37 cellular contexts compared by ENCODE assay signal in the genomic region with DNA sequence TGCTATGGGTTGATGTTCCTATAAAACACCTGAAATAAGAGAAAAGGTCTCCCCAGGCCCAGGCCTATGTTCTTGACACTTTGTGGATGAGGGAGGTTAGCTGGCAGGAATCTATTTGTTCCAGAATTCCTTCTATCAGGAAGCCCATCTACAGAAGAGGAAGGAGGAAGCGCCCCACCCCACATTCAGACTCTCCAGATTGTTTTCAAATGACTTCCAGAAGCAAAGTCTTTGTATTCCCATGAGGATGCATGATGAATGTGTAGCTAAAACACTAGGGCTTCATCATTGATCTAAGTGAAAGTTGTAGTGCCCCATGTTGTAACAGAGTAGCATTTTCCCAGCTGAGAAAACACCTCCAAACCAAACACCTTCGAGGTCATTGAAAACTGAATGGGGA. TPM values are rescaled to one million over a fixed set of nuclear protein-coding genes. Genes with fewer than 3 reads are reported as not detected.
"Had no signal": no experiment of that assay in that cellular context is flagged by ENCODE, and none has a peak within 500 bp of the region (broad histone marks: within the 10 kb centered on the region; RNA-seq: fewer than 3 reads in every experiment).

No MANE protein-coding gene starts in this region.

- H3K27ac ChIP-seq: adrenal gland, body of pancreas, brain microvascular endothelial cell, breast epithelium, VCaP had no signal

- H3K9me3 ChIP-seq: adrenal gland, body of pancreas, breast epithelium had no signal

- ATAC-seq: activated CD8-positive, alpha-beta T cell treated with anti-CD3 and anti-CD28 coated beads for 36 hours; activated naive CD4-positive, alpha-beta T cell treated with anti-CD3 and anti-CD28 coated beads, Interleukin-2, amount 50 U/mL, for 72 hours; activated T-cell treated with anti-CD3 and anti-CD28 coated beads, Interleukin-2, amount 50 U/mL, for 4 hours; activated T-cell treated with anti-CD3 and anti-CD28 coated beads, Interleukin-2, amount 50 U/mL, for 72 hours; activated T-helper 17 cell treated with anti-CD3 and anti-CD28 coated beads, Interleukin-2, amount 50 U/mL, for 72 hours; body of pancreas had no signal

- H3K4me1 ChIP-seq: adrenal gland, breast epithelium had no signal

- FAIRE-seq: astrocyte, TTC549 had no signal

- H3K27me3 ChIP-seq: body of pancreas, brain microvascular endothelial cell had no signal

- H3K36me3 ChIP-seq: adrenal gland, brain microvascular endothelial cell, breast epithelium had no signal

- DNase-seq: activated B cell treated with CpG ODN at 0.5 μM for 24 hours; activated CD4-positive, alpha-beta memory T cell treated with anti-CD3 and anti-CD28 coated beads for 36 hours; activated CD4-positive, alpha-beta T cell treated with anti-CD3 and anti-CD28 coated beads for 4 hours; activated CD4-positive, alpha-beta T cell treated with anti-CD3 and anti-CD28 coated beads, Interleukin-2, amount 10 ng/mL, durations not matched to agents 24 days and 14 days; activated CD4-positive, alpha-beta T cell treated with anti-CD3 and anti-CD28 coated beads, Interleukin-2, amount 50 U/mL, for 1 hour; activated CD4-positive, alpha-beta T cell treated with anti-CD3 and anti-CD28 coated beads, Interleukin-2, amount 50 U/mL, for 4 hours; activated CD4-positive, CD25-positive, alpha-beta regulatory T cell treated with anti-CD3 and anti-CD28 coated beads, Interleukin-2, amount 50 U/mL, for 72 hours; activated CD8-positive, alpha-beta memory T cell treated with anti-CD3 and anti-CD28 coated beads, Interleukin-2, amount 50 U/mL, for 4 hours; activated CD8-positive, alpha-beta T cell treated with anti-CD3 and anti-CD28 coated beads for 36 hours; activated effector memory CD4-positive, alpha-beta T cell treated with anti-CD3 and anti-CD28 coated beads, Interleukin-2, amount 50 U/mL, for 16 hours; activated gamma-delta T cell treated with Interleukin-2 at 50 U/mL for 16 hours; activated naive CD4-positive, alpha-beta T cell; activated naive CD4-positive, alpha-beta T cell treated with anti-CD3 and anti-CD28 coated beads for 36 hours; activated naive CD4-positive, alpha-beta T cell treated with anti-CD3 and anti-CD28 coated beads, Interleukin-2, amount 50 U/mL, for 16 hours; activated naive CD8-positive, alpha-beta T cell treated with anti-CD3 and anti-CD28 coated beads for 36 hours; activated T-cell treated with anti-CD3 and anti-CD28 coated beads for 4 hours; activated T-cell treated with anti-CD3 and anti-CD28 coated beads, Interleukin-2, amount 50 U/mL, for 1 hour; activated T-cell treated with anti-CD3 and anti-CD28 coated beads, Interleukin-2, amount 50 U/mL, for 4 hours; activated T-cell treated with anti-CD3 and anti-CD28 coated beads, Interleukin-2, amount 50 U/mL, for 72 hours; adrenal gland; amniotic stem cell; aorta; body of pancreas; brain microvascular endothelial cell; central memory CD4-positive, alpha-beta T cell; T-helper 1 cell; T-helper 2 cell; T-helper 9 cell had no signal

- H3K4me3 ChIP-seq: adrenal gland, body of pancreas, breast epithelium had no signal

RNA-seq across cellular contexts. Expression of a gene that starts 16.4 kb away (rescaled TPM):
- total RNA-seq: activated B cell treated with CpG ODN at 0.5 μM for 24 hours; activated CD4-positive, alpha-beta memory T cell treated with anti-CD3 and anti-CD28 coated beads for 36 hours; activated CD4-positive, alpha-beta T cell treated with anti-CD3 and anti-CD28 coated beads, Interleukin-2, amount 10 ng/mL, durations not matched to agents 24 days and 14 days; activated CD8-positive, alpha-beta memory T cell treated with anti-CD3 and anti-CD28 coated beads for 36 hours; activated naive CD4-positive, alpha-beta T cell treated with anti-CD3 and anti-CD28 coated beads for 36 hours; activated naive CD4-positive, alpha-beta T cell treated with anti-CD3 and anti-CD28 coated beads, Interleukin-2, amount 50 U/mL, for 72 hours; activated naive CD8-positive, alpha-beta T cell treated with anti-CD3 and anti-CD28 coated beads for 36 hours; activated T-cell treated with anti-CD3 and anti-CD28 coated beads, Interleukin-2, amount 50 U/mL, for 4 hours; activated T-cell treated with anti-CD3 and anti-CD28 coated beads, Interleukin-2, amount 50 U/mL, for 72 hours; activated T-helper 1 cell treated with anti-CD3 and anti-CD28 coated beads, Interleukin-12 subunit alpha, Interleukin-12 subunit beta, Interleukin-2, Interleukin-4 antibody, amounts not matched to agents 30 ng/mL and 10 ng/mL and 1 ng/mL, durations not matched to agents 14 hours and 24 hours and 36 hours; astrocyte; cardiac septum had no signal
